In genomic region chr17:73369126-73369525, GRCh38 we compare ENCODE assay signal across 1 cellular context.
TF ChIP-seq lines count a peak whose summit lies in the region.

No MANE protein-coding gene starts in this region.

TF ChIP-seq in H1, 55 proteins besides CTCF, POLR2A, EP300 and RAD21:
- no peak for TF ChIP-seq POLR2AphosphoS5 (IDR thresholded peaks at IDR 0.05; ENCODE audit: low read depth, low read length)
- TF ChIP-seq TCF12 (IDR thresholded peaks at IDR 0.05; ENCODE audit: low read depth, low read length) = no peak
- TF ChIP-seq PHF8 (conservative IDR thresholded peaks at IDR 0.05; ENCODE audit: low read depth, low read length) = no peak
- no peak for TF ChIP-seq TAF1 (IDR thresholded peaks at IDR 0.05; ENCODE audit: low read depth, low read length)
- no peak for TF ChIP-seq BCL11A (IDR thresholded peaks at IDR 0.05; ENCODE audit: low read depth in 2 of 2, low read length in 2 of 2)
- no peak for TF ChIP-seq EGR1 (IDR thresholded peaks at IDR 0.05; ENCODE audit: borderline replicate concordance, low read depth, low read length)
- no peak for TF ChIP-seq YY1 (IDR thresholded peaks at IDR 0.05; ENCODE audit: low read depth, low read length)
- no peak for TF ChIP-seq KDM1A (IDR thresholded peaks at IDR 0.05; ENCODE audit: borderline replicate concordance, low read length)
- TF ChIP-seq KDM4A (IDR thresholded peaks at IDR 0.05; ENCODE audit: low read depth, low read length, severe bottlenecking) = no peak
- no peak for TF ChIP-seq CREB1 (IDR thresholded peaks at IDR 0.05)
- TF ChIP-seq USF2 (IDR thresholded peaks at IDR 0.05; ENCODE audit: low read length) = no peak
- no peak for TF ChIP-seq SP2 (IDR thresholded peaks at IDR 0.05; ENCODE audit: low read length)
- TF ChIP-seq SUZ12 (IDR thresholded peaks at IDR 0.05; ENCODE audit: low read length) = no peak
